Comparison of ENCODE assay signal across 11 cellular contexts in genomic region chr4:41120297-41121217, GRCh38.
DNase-seq lines count a peak whose midpoint lies in the region; ATAC-seq, FAIRE-seq and TF ChIP-seq lines count a peak whose summit lies in the region.
"Had no signal": no experiment of that assay in that cellular context is flagged by ENCODE, and none has a peak within 500 bp of the region (broad histone marks: within the 10 kb centered on the region; RNA-seq: fewer than 3 reads in every experiment).

No MANE protein-coding gene starts in this region.

- DNase-seq in AG20443 (ENCODE audit: low spot score) (peak; percentile 42), WTC11 (ENCODE audit: low spot score) (no peak), frontal cortex (ENCODE audit: low spot score in 2 of 2) (no peak), osteocyte (ENCODE audit: extremely low spot score, unreplicated experiment) (no peak), NCI-H748 (lab: John Stamatoyannopoulos, UW; ENCODE audit: unreplicated experiment) (no peak), 8988T (no peak)
- DNase-seq: activated naive CD4-positive, alpha-beta T cell treated with Interleukin-2 at 50 U/mL for 16 hours; naive B cell; SHP77 treated with DMSO at 0.1 percent for 48 hours had no signal

- POLR2A ChIA-PET in WTC11 (lab: Charles Lee), result no interaction called here

- H3K4me1 Mint-ChIP-seq in WTC11 (peaks cover 43% of the 10 kb centered on the region), osteocyte (ENCODE audit: unreplicated experiment) (peaks cover 31% of the 10 kb centered on the region)
- H3K4me1 Mint-ChIP-seq: naive B cell had no signal

- CTCF ChIA-PET in WTC11 (lab: Charles Lee), result interaction anchor here (1.3 to 2.0 kb wide), 2 partner anchors 144 to 196 kb away, joined by 4 to 6 read pairs; no protein-coding TSS in a partner anchor

- peak; percentile 3 for FAIRE-seq in frontal cortex (lab: Jason Lieb, UNC)

- H3K27me3 Mint-ChIP-seq in WTC11 (ENCODE audit: low read depth) (no peaks in the 10 kb centered on the region), osteocyte (ENCODE audit: unreplicated experiment) (no peaks in the 10 kb centered on the region)
- H3K27me3 Mint-ChIP-seq: naive B cell had no signal

- peaks cover 8% of the 10 kb centered on the region for H3K36me3 Mint-ChIP-seq in WTC11
- peaks cover 14% of the 10 kb centered on the region for H3K36me3 Mint-ChIP-seq in osteocyte (ENCODE audit: unreplicated experiment)
- H3K36me3 Mint-ChIP-seq: naive B cell had no signal

- ATAC-seq in WTC11 (no peak), GM18861 (IDR thresholded peaks at IDR 0.05; ENCODE audit: unreplicated experiment) (no peak), HG03095 (IDR thresholded peaks at IDR 0.05; ENCODE audit: unreplicated experiment) (no peak)

- peaks cover 5% of the 10 kb centered on the region for H3K9me3 Mint-ChIP-seq in WTC11
- H3K9me3 Mint-ChIP-seq in osteocyte (ENCODE audit: unreplicated experiment), result peaks cover 3% of the 10 kb centered on the region

- no peak for TF ChIP-seq CTCF in WTC11 (IDR thresholded peaks at IDR 0.05)
- no peak for TF ChIP-seq CTCF in osteocyte (IDR thresholded peaks at IDR 0.05)

- no peak overlapping the region for H3K4me3 Mint-ChIP-seq in WTC11
- H3K4me3 Mint-ChIP-seq in osteocyte (ENCODE audit: unreplicated experiment), result no peak overlapping the region
- H3K4me3 Mint-ChIP-seq: naive B cell had no signal

- H3K27ac Mint-ChIP-seq in WTC11 (0 out of 2 replicates have a peak overlapping the region, but pooled peaks have one; percentile 41), osteocyte (ENCODE audit: unreplicated experiment) (peak overlapping the region; percentile 33)

TF ChIP-seq in WTC11, 78 proteins besides CTCF, POLR2A, EP300 and RAD21:
- TF ChIP-seq NR2C2 (CRISPR knock-in tag; IDR thresholded peaks at IDR 0.05), result no peak
- TF ChIP-seq USF2 (CRISPR knock-in tag; IDR thresholded peaks at IDR 0.05), result peak; percentile 45; the same call in 1 of the 2 replicates
TF ChIP-seq in WTC11: peak in this region for 1.
